ENCODE assay signal across 8 cellular contexts in the genomic region with DNA sequence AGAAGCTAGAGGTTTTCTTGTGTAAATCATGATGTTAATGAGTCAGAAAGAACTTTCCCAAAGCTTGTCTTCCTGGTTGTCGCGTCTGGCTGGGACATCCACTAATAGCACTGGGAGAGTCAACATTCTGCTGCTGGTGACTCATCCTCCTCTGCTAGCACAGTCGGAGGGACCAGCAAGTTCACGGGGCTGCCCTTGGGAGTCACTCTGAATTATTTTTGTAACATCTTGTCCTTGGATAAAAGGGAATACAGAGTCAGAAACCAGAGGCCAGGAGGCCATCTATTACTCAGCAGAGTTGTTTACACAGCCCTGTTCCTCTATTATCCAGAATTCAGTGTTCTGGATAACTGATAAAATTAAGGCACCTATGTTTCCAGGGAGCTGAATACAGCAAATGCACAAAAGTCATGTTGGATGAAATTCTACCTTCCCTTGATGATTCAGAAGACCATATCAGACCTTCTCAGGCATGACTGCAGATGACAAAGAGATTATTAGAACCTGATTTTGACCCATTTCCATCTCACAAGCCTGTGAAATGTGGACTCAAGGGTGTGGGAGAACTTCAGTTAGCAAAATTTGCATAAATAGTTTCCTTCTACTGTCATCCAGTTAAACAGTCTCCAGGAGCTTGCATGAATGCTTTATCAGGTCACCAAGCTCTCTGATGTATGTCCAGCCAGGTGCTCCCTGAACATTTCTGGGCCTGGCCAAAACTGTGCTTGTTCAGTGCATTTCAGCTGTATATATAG.
DNase-seq lines count a peak whose midpoint lies in the region; ATAC-seq, FAIRE-seq and TF ChIP-seq lines count a peak whose summit lies in the region.

No MANE protein-coding gene starts in this region.

- H3K27me3 ChIP-seq in OCI-LY1 (ENCODE audit: insufficient read depth, low read length) (no peaks in the 10 kb centered on the region), body of pancreas (no peaks in the 10 kb centered on the region)

- DNase-seq in COLO829 (ENCODE audit: low spot score): peak; percentile 81
- peak; percentile 18 for DNase-seq in GM19240 (ENCODE audit: insufficient read length, low spot score)
- peak; percentile 79 to 96 (median 88) for DNase-seq in body of pancreas
- DNase-seq in stimulated activated CD4-positive, alpha-beta T cell treated with anti-CD3 and anti-CD28 coated beads, Interleukin-12 subunit alpha, Interleukin-12 subunit beta, amount 100 ng/mL, for 48 hours (ENCODE audit: low read depth in 2 of 3, low spot score in 1 of 3): peak in 2 of 3 donors; percentile 16 to 39
- DNase-seq in GF-D8 (lab: John Stamatoyannopoulos, UW): no peak

- peak; percentile 98 for FAIRE-seq in islet of Langerhans (lab: Jason Lieb, UNC)

- H3K79me2 ChIP-seq in OCI-LY1 (ENCODE audit: insufficient read depth, low read length): no peaks in the 10 kb centered on the region

- no peaks in the 10 kb centered on the region for H3K9me2 ChIP-seq in OCI-LY1 (ENCODE audit: low read depth, low read length)

- peak in 1 of 3 donors; percentile 11 for TF ChIP-seq POLR2A in body of pancreas (IDR thresholded peaks at IDR 0.05)

- H3K9ac ChIP-seq in OCI-LY1 (ENCODE audit: low read length): no peak overlapping the region

- H3K36me3 ChIP-seq in OCI-LY1 (ENCODE audit: insufficient read depth, low read length): no peaks in the 10 kb centered on the region
- no peaks in the 10 kb centered on the region for H3K36me3 ChIP-seq in body of pancreas (replicated peaks in 1 of 2; ENCODE audit: insufficient read depth in 1 of 2, low read depth in 2 of 2)

- ATAC-seq in HG03175 (IDR thresholded peaks at IDR 0.05; ENCODE audit: unreplicated experiment) (peak; percentile 64), body of pancreas (peak; percentile 93)

- H3K27ac ChIP-seq in OCI-LY1 (ENCODE audit: low read depth, low read length, poor library complexity, severe bottlenecking) (no peak overlapping the region), body of pancreas (peak overlapping the region; percentile 76 to 95 (median 83))

- intact Hi-C loops in body of pancreas (cut with DNase I): no loop called here

- no peak for TF ChIP-seq CTCF in OCI-LY1 (IDR thresholded peaks at IDR 0.05; ENCODE audit: low read length)
- no peak for TF ChIP-seq CTCF in body of pancreas (IDR thresholded peaks at IDR 0.05)

- H3K9me3 ChIP-seq in OCI-LY1 (ENCODE audit: low read length): no peaks in the 10 kb centered on the region
- no peaks in the 10 kb centered on the region for H3K9me3 ChIP-seq in body of pancreas

- H3K4me1 ChIP-seq in OCI-LY1 (ENCODE audit: insufficient read depth, low read length, severe bottlenecking) (peaks cover 14% of the 10 kb centered on the region), body of pancreas (peaks cover 59% of the 10 kb centered on the region)

- H3K4me2 ChIP-seq in OCI-LY1 (ENCODE audit: low read length): 0 out of 2 replicates have a peak overlapping the region, but pooled peaks have one; percentile 9

- H2AFZ ChIP-seq in OCI-LY1 (ENCODE audit: low read length): no peak overlapping the region

- H3F3A ChIP-seq in OCI-LY1 (ENCODE audit: insufficient read depth, low read length): no peaks in the 10 kb centered on the region

- no peaks in the 10 kb centered on the region for H4K20me1 ChIP-seq in OCI-LY1 (ENCODE audit: insufficient read depth, low read length)

- no peak overlapping the region for H3K4me3 ChIP-seq in OCI-LY1 (ENCODE audit: low read depth, low read length, poor library complexity, severe bottlenecking)
- H3K4me3 ChIP-seq in body of pancreas: no peak overlapping the region

- 2 to 3% methylated on average over 4 of the region's 4 CpGs for WGBS in body of pancreas, 2 donors
